In the genomic region with DNA sequence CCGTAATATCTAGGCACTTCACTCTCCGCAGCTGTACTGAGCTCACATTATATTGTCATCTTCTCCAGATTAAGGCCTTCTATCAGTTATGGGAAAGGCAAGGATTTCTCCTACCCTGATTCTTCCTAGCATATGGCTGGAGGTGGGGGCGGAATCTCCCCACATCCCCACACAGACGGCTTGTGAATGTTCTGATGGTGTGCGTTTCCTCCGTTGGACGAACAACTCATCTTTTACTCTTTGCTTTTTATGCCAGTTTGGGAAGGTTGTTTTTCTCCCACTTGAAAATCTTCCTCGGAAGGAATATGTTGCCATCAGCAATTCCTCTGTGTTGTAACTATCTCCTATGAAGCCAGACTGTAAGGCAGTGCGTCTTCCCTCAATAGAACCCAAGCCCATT, we compare ENCODE assay signal across 17 cellular contexts. TPM values are rescaled to one million over a fixed set of nuclear protein-coding genes. Genes with fewer than 3 reads are reported as not detected.
DNase-seq lines count a peak whose midpoint lies in the region; ATAC-seq and TF ChIP-seq lines count a peak whose summit lies in the region.
"Had no signal": no experiment of that assay in that cellular context is flagged by ENCODE, and none has a peak within 500 bp of the region (broad histone marks: within the 10 kb centered on the region; RNA-seq: fewer than 3 reads in every experiment).

No MANE protein-coding gene starts in this region.

- no peak overlapping the region for H2BK5ac ChIP-seq in IMR-90 (ENCODE audit: low read depth, low read length, poor library complexity, severe bottlenecking)

- H3K36me3 Mint-ChIP-seq in type B pancreatic cell: peaks cover 12% of the 10 kb centered on the region
- H3K36me3 Mint-ChIP-seq: CD14-positive monocyte; CD4-positive, alpha-beta memory T cell had no signal

- no CpG with 5 or more reads among the region's 9 CpGs for WGBS in IMR-90 (ENCODE audit: extremely low coverage in 2 of 2, insufficient read length in 1 of 2), 2 experiments

- no peak overlapping the region for H2AK9ac ChIP-seq in IMR-90 (replicated peaks; ENCODE audit: low read depth, low read length, poor library complexity)

- in situ Hi-C loops in IMR-90 (cut with MboI; ENCODE audit: low sequenced_read_pairs): no loop called here

- no peak overlapping the region for H3K4me2 ChIP-seq in IMR-90 (ENCODE audit: low read depth, low read length)
- H3K4me2 ChIP-seq: GM23338, KMS-11 had no signal

- H3K9me3 ChIP-seq in IMR-90 (ENCODE audit: control insufficient read depth, insufficient read depth, low read length) (no peaks in the 10 kb centered on the region), vagina (no peaks in the 10 kb centered on the region), MG63 (no peaks in the 10 kb centered on the region)

- TF ChIP-seq POLR2A in IMR-90 (IDR thresholded peaks at IDR 0.05; ENCODE audit: low read depth, low read length) (no peak), vagina (IDR thresholded peaks at IDR 0.05) (no peak)

- H3K4me1 Mint-ChIP-seq in type B pancreatic cell (ENCODE audit: unreplicated experiment): peaks cover 26% of the 10 kb centered on the region

- TF ChIP-seq RAD21 in IMR-90 (IDR thresholded peaks at IDR 0.05; ENCODE audit: low read length): no peak

- H3K36me3 ChIP-seq in IMR-90 (ENCODE audit: control insufficient read depth, insufficient read depth, low read length) (no peaks in the 10 kb centered on the region), vagina (no peaks in the 10 kb centered on the region), MG63 (no peaks in the 10 kb centered on the region)

- H4K8ac ChIP-seq in IMR-90 (ENCODE audit: low read depth in 2 of 2, low read length in 2 of 2): no peak overlapping the region

- POLR2A ChIA-PET in IMR-90 (lab: Charles Lee; ENCODE audit: unreplicated experiment): no interaction called here

- H4K20me1 ChIP-seq in IMR-90 (ENCODE audit: insufficient read depth, low read length): peaks cover 12% of the 10 kb centered on the region

- no peak overlapping the region for H3K56ac ChIP-seq in IMR-90 (ENCODE audit: extremely low read depth, insufficient read depth, low read length)

- no peak for ATAC-seq in IMR-90 (ENCODE audit: low read depth)
- ATAC-seq: GM23338 had no signal

- no peak overlapping the region for H2AFZ ChIP-seq in IMR-90 (replicated peaks; ENCODE audit: low read length, poor library complexity)
- H2AFZ ChIP-seq: GM23338 had no signal

- H3K4me3 ChIP-seq in IMR-90 (ENCODE audit: insufficient read depth, low read depth, low read length) (no peak overlapping the region), coronary artery (no peak overlapping the region), vagina (no peak overlapping the region), MG63 (no peak overlapping the region)
- H3K4me3 ChIP-seq: GM23338 had no signal

- no peaks in the 10 kb centered on the region for H3K27me3 Mint-ChIP-seq in type B pancreatic cell

- H3K9me1 ChIP-seq in IMR-90 (ENCODE audit: insufficient read depth, low read length): peaks cover 35% of the 10 kb centered on the region

- DNase-seq in IMR-90: no peak
- peak; percentile 19 for DNase-seq in coronary artery (ENCODE audit: low spot score)
- DNase-seq in mesenteric fat pad (ENCODE audit: low spot score): peak; percentile 45
- peak; percentile 24 for DNase-seq in type B pancreatic cell (ENCODE audit: extremely low spot score, unreplicated experiment)
- DNase-seq in vagina (ENCODE audit: extremely low spot score in 2 of 2): no peak
- DNase-seq in NCI-H1092 (lab: John Stamatoyannopoulos, UW): no peak
- DNase-seq in MG63: no peak
- no peak for DNase-seq in HUDEP-2 (lab: John Stamatoyannopoulos, UW; ENCODE audit: unreplicated experiment in 76 of 76)
- DNase-seq: ACHN; CD4-positive, alpha-beta memory T cell; DMS79 treated with DMSO at 0.1 percent for 48 hours; GF-D8; HCEC 1CT; HFFc6 had no signal

- no peak overlapping the region for H2BK20ac ChIP-seq in IMR-90 (ENCODE audit: low read depth, low read length)

- H4K5ac ChIP-seq in IMR-90 (ENCODE audit: low read depth, low read length): no peak overlapping the region

- peak overlapping the region; percentile 34; the same call in 2 of the 3 replicates for H2BK15ac ChIP-seq in IMR-90 (ENCODE audit: low read depth, low read length)

- no peak overlapping the region for H3K23ac ChIP-seq in IMR-90 (ENCODE audit: low read depth, low read length)

- H2AK5ac ChIP-seq in IMR-90 (ENCODE audit: low read depth, low read length): no peak overlapping the region; the same call in 1 of the 2 replicates

- BruUV-seq in IMR-90 (replicated peaks; lab: Mats Ljungman, UMichigan): no TSS peak

- CTCF ChIA-PET in IMR-90 (lab: Yijun Ruan, JAX): no interaction called here

- no peaks in the 10 kb centered on the region for H3K9me3 Mint-ChIP-seq in type B pancreatic cell
- H3K9me3 Mint-ChIP-seq: CD4-positive, alpha-beta memory T cell; GM23338; HFFc6 had no signal

- H3K27ac Mint-ChIP-seq in type B pancreatic cell: no peak overlapping the region
- H3K27ac Mint-ChIP-seq: CD14-positive monocyte; CD4-positive, alpha-beta memory T cell; GM23338 had no signal

- no peak overlapping the region for H3K4me3 Mint-ChIP-seq in type B pancreatic cell
- H3K4me3 Mint-ChIP-seq: CD14-positive monocyte; CD4-positive, alpha-beta memory T cell; GM23338; HFFc6 had no signal

- peaks cover 34 to 64% of the 10 kb centered on the region in 2 experiments for H3K79me1 ChIP-seq in IMR-90 (ENCODE audit: low read depth in 1 of 2, low read length in 2 of 2)

- no peak overlapping the region for H4K91ac ChIP-seq in IMR-90 (ENCODE audit: insufficient read depth, low read depth, low read length)

- TF ChIP-seq CTCF in IMR-90 (conservative IDR thresholded peaks at IDR 0.05; ENCODE audit: low read depth, low read length): no peak
- no peak for TF ChIP-seq CTCF in coronary artery (IDR thresholded peaks at IDR 0.05)
- TF ChIP-seq CTCF in type B pancreatic cell (conservative IDR thresholded peaks at IDR 0.05): no peak
- TF ChIP-seq CTCF in vagina (IDR thresholded peaks at IDR 0.05): no peak

- H3K4me1 ChIP-seq in IMR-90 (ENCODE audit: control insufficient read depth, insufficient read depth, low read length) (peaks cover 32% of the 10 kb centered on the region), vagina (peaks cover 6% of the 10 kb centered on the region)

- no peak overlapping the region for H3K4ac ChIP-seq in IMR-90 (ENCODE audit: low read depth, low read length)

- dilution Hi-C loops in IMR-90 (cut with HindIII; ENCODE audit: low sequenced_read_pairs, unreplicated experiment): no loop called here

- H3K27ac ChIP-seq in IMR-90 (ENCODE audit: insufficient read depth, low read length): no peak overlapping the region
- no peak overlapping the region for H3K27ac ChIP-seq in coronary artery
- no peak overlapping the region for H3K27ac ChIP-seq in vagina
- H3K27ac ChIP-seq: KMS-11 had no signal

- no peak overlapping the region for H2BK120ac ChIP-seq in IMR-90 (ENCODE audit: low read depth, low read length)

- H3K27me3 ChIP-seq in IMR-90 (ENCODE audit: control insufficient read depth, insufficient read depth, low read length): no peaks in the 10 kb centered on the region
- H3K27me3 ChIP-seq in vagina: no peaks in the 10 kb centered on the region
- no peaks in the 10 kb centered on the region for H3K27me3 ChIP-seq in MG63

- no peak overlapping the region for H3K9ac ChIP-seq in IMR-90 (ENCODE audit: low read depth, low read length)
- H3K9ac ChIP-seq: KMS-11 had no signal

- intact Hi-C loops in IMR-90 (cut with micrococcal nuclease): no loop called here
- intact Hi-C loops in vagina (cut with DNase I): no loop called here

- H3K18ac ChIP-seq in IMR-90 (ENCODE audit: low read depth, low read length): peak overlapping the region; percentile 54; the same call in 1 of the 2 replicates

- no peak overlapping the region for H3K14ac ChIP-seq in IMR-90 (replicated peaks; ENCODE audit: low read depth, low read length)

TF ChIP-seq in IMR-90, 13 proteins besides CTCF, POLR2A, EP300 and RAD21:
- no peak for TF ChIP-seq RCOR1 (IDR thresholded peaks at IDR 0.05; ENCODE audit: insufficient replicate concordance, low read length)
- TF ChIP-seq CHD1 (IDR thresholded peaks at IDR 0.05; ENCODE audit: low read depth, low read length): no peak
- TF ChIP-seq, protein P1, sequence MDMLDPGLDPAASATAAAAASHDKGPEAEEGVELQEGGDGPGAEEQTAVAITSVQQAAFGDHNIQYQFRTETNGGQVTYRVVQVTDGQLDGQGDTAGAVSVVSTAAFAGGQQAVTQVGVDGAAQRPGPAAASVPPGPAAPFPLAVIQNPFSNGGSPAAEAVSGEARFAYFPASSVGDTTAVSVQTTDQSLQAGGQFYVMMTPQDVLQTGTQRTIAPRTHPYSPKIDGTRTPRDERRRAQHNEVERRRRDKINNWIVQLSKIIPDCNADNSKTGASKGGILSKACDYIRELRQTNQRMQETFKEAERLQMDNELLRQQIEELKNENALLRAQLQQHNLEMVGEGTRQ (IDR thresholded peaks at IDR 0.05; ENCODE audit: low read depth, low read length): no peak
- no peak for TF ChIP-seq SMC3 (IDR thresholded peaks at IDR 0.05; ENCODE audit: low read depth, low read length)
- no peak for TF ChIP-seq FOS (IDR thresholded peaks at IDR 0.05; ENCODE audit: low read depth, low read length)
- no peak for TF ChIP-seq CEBPB (IDR thresholded peaks at IDR 0.05; ENCODE audit: low read depth, low read length)
- TF ChIP-seq MXI1 (IDR thresholded peaks at IDR 0.05; ENCODE audit: borderline replicate concordance, low read depth, low read length): no peak
- TF ChIP-seq NFE2L2 (IDR thresholded peaks at IDR 0.05; ENCODE audit: low read depth, low read length): no peak
- TF ChIP-seq, protein P2, sequence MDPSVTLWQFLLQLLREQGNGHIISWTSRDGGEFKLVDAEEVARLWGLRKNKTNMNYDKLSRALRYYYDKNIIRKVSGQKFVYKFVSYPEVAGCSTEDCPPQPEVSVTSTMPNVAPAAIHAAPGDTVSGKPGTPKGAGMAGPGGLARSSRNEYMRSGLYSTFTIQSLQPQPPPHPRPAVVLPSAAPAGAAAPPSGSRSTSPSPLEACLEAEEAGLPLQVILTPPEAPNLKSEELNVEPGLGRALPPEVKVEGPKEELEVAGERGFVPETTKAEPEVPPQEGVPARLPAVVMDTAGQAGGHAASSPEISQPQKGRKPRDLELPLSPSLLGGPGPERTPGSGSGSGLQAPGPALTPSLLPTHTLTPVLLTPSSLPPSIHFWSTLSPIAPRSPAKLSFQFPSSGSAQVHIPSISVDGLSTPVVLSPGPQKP (IDR thresholded peaks at IDR 0.05; ENCODE audit: borderline replicate concordance, low read depth, low read length): no peak
- no peak for TF ChIP-seq MAZ (IDR thresholded peaks at IDR 0.05; ENCODE audit: borderline replicate concordance, low read depth, low read length)
- TF ChIP-seq MAFK (IDR thresholded peaks at IDR 0.05; ENCODE audit: low read depth, low read length): no peak

RNA-seq across cellular contexts. Expression of a gene that starts 24.3 kb away (rescaled TPM):
- total RNA-seq in IMR-90 (2012; rRNA removed) (2.0 and 2.5 TPM in 2 replicates), mesenteric fat pad (23.6 TPM), type B pancreatic cell (ENCODE audit: low replicate concordance) (14.6 and 24.1 TPM in 2 replicates), vagina (19.4 TPM)
- polyA plus RNA-seq in IMR-90 (2012; rRNA removed): 7.9 and 8.0 TPM in 2 replicates
- polyA plus RNA-seq in IMR-90 (2012; cell fraction: cytosol; rRNA removed): 3.8 and 7.2 TPM in 2 replicates
- 41.4 and 50.7 TPM in 2 replicates for polyA plus RNA-seq in IMR-90 (2012; cell fraction: nucleus; rRNA removed; ENCODE audit: low replicate concordance)
- 0.69 and 1.5 TPM in 2 replicates for total RNA-seq in MG63 (2014; rRNA removed; shearing (Covaris generic); ENCODE audit: low replicate concordance)
- polyA plus RNA-seq: CD14-positive monocyte had no signal

Comparison
In these comparisons a context has a peak if more than half of its experiments do, and no peak if none do; other contexts are left out.
1. DNase-seq: peak in coronary artery (single experiment), mesenteric fat pad (single experiment) and type B pancreatic cell (single experiment); none in IMR-90 (single experiment), vagina (0 of 2), NCI-H1092 (single experiment), MG63 (single experiment) and HUDEP-2 (0 of 76).